26 cellular contexts compared by ENCODE assay signal in genomic region chr3:37224879-37225278, GRCh38.
"Had no signal": no experiment of that assay in that cellular context is flagged by ENCODE, and none has a peak within 500 bp of the region (broad histone marks: within the 10 kb centered on the region; RNA-seq: fewer than 3 reads in every experiment).

No MANE protein-coding gene starts in this region.

- ATAC-seq: left cardiac atrium; left lung; lower lobe of right lung; natural killer cell; right cardiac atrium; sciatic nerve; stimulated activated effector memory CD8-positive, alpha-beta T cell treated with anti-CD3 and anti-CD28 coated beads, Interleukin-12 subunit alpha, Interleukin-12 subunit beta, amount 100 ng/mL, for 72 hours; upper lobe of right lung had no signal

- H3K36me3 ChIP-seq: left lung, lower lobe of right lung, neural progenitor cell, neutrophil, suprapubic skin, thoracic aorta, tibial artery, upper lobe of right lung had no signal

- H3K4me1 ChIP-seq: left lung, lower lobe of right lung, neural progenitor cell, parathyroid adenoma, tibial artery, upper lobe of right lung had no signal

- H3K27ac ChIP-seq: left lung, lower lobe of right lung, neural progenitor cell, neutrophil, parathyroid adenoma, suprapubic skin, thoracic aorta, tibial artery, upper lobe of right lung had no signal

- H3K27me3 ChIP-seq: left lung, neural progenitor cell, neutrophil, suprapubic skin, upper lobe of right lung had no signal

- H3K9ac ChIP-seq: neural progenitor cell, parathyroid adenoma had no signal

- H3K4me2 ChIP-seq: neural progenitor cell had no signal

- H2AFZ ChIP-seq: neural progenitor cell, parathyroid adenoma had no signal

- H3K4me3 ChIP-seq: left lung, lower lobe of right lung, neural progenitor cell, skin epidermis, suprapubic skin, thoracic aorta, tibial artery, upper lobe of right lung had no signal

- H3K79me2 ChIP-seq: parathyroid adenoma had no signal

- H3K9me3 ChIP-seq: left lung, lower lobe of right lung, neutrophil, suprapubic skin, thoracic aorta, tibial artery, upper lobe of right lung had no signal

- DNase-seq: hippocampal formation; kidney glomerular epithelial cell; left cardiac atrium; left lung; lower lobe of right lung; mammary epithelial cell; mesenchymal stem cell; naive B cell; natural killer cell; nephron progenitor cell; occipital lobe; retina; right cardiac atrium; stimulated activated CD4-positive, alpha-beta T cell treated with anti-CD3 and anti-CD28 coated beads, Interleukin-12 subunit alpha, Interleukin-12 subunit beta, amount 100 ng/mL, for 4 hours; stimulated activated CD4-positive, alpha-beta T cell treated with anti-CD3 and anti-CD28 coated beads, Interleukin-4, amount 100 ng/mL, for 24 hours; tibial artery; trophoblast cell; upper lobe of right lung had no signal
